26 cellular contexts compared by ENCODE assay signal in the genomic region with DNA sequence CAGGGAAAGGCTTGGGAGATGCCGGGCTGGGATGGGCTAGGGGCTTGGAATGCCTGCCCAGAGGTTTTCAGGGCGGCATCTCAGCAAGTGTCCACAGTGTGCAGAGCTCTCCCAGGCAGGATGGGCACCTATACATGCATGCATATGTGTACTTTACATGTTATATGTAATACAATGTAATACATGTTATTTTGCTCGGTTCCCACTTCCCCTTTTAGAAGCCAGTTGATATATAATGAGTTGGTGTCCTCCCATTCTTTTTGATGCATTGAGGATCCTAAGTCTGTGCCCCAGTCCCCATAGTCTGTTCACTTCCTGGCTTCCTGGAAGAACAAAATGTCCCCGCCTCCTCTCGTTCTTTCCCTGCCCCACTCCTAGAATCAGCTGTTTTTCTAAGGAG. TPM values are rescaled to one million over a fixed set of nuclear protein-coding genes. Genes with fewer than 3 reads are reported as not detected.
DNase-seq lines count a peak whose midpoint lies in the region; ATAC-seq and TF ChIP-seq lines count a peak whose summit lies in the region.
"Had no signal": no experiment of that assay in that cellular context is flagged by ENCODE, and none has a peak within 500 bp of the region (broad histone marks: within the 10 kb centered on the region; RNA-seq: fewer than 3 reads in every experiment).

No MANE protein-coding gene starts in this region.

- TF ChIP-seq CTCF in DND-41 (IDR thresholded peaks at IDR 0.05; ENCODE audit: borderline replicate concordance, extremely low read depth, low read length, poor library complexity, severe bottlenecking) = no peak

- H4K8ac ChIP-seq in mesendoderm (ENCODE audit: low read depth, low read length) = no peak overlapping the region

- H3K18ac ChIP-seq in mesendoderm (ENCODE audit: low read length) = no peak overlapping the region

- H3K23ac ChIP-seq in mesendoderm (ENCODE audit: low read length) = no peak overlapping the region

- peaks cover 0 to 3% (median 2%) of the 10 kb centered on the region in 3 donors for H3K9me3 Mint-ChIP-seq in IgD-negative memory B cell
- H3K9me3 Mint-ChIP-seq: CD4-positive, CD25-positive, alpha-beta regulatory T cell had no signal

- no peak for DNase-seq in DND-41
- no peak for DNase-seq in T-helper 17 cell
- DNase-seq in mesendoderm = no peak
- no peak for DNase-seq in ureter (ENCODE audit: low spot score)
- DNase-seq: activated CD4-positive, alpha-beta T cell treated with anti-CD3 and anti-CD28 coated beads for 1 hour; activated effector memory CD4-positive, alpha-beta T cell treated with anti-CD3 and anti-CD28 coated beads, Interleukin-2, amount 50 U/mL, for 16 hours; CD4-positive, CD25-positive, alpha-beta regulatory T cell; central memory CD4-positive, alpha-beta T cell; hypothalamus; immature natural killer cell; KBM-7; left colon; mammary epithelial cell; MM.1S; NCI-H146; SIG-M5; sigmoid colon; stimulated activated naive CD4-positive, alpha-beta T cell treated with Interleukin-2 at 50 U/mL for 16 hours; testis had no signal

- no peak overlapping the region for H2BK120ac ChIP-seq in mesendoderm (ENCODE audit: low read depth, low read length)

- H3K4me1 ChIP-seq in DND-41 (ENCODE audit: insufficient read depth, low read length) (peaks cover 4% of the 10 kb centered on the region; the same call in 1 of the 2 replicates), mesendoderm (ENCODE audit: control insufficient read depth, low read depth, low read length) (no peaks in the 10 kb centered on the region)
- H3K4me1 ChIP-seq: prostate gland, sigmoid colon, testis, vagina had no signal

- H3K4me3 ChIP-seq in DND-41 (ENCODE audit: low read depth in 1 of 2, low read length in 2 of 2) (no peak overlapping the region), mesendoderm (ENCODE audit: low read length) (no peak overlapping the region)
- H3K4me3 ChIP-seq: prostate gland, sigmoid colon, testis, vagina had no signal

- peak overlapping the region; percentile 42; the same call in 1 of the 2 replicates for H2AFZ ChIP-seq in DND-41 (ENCODE audit: low read depth, low read length)

- H3K27me3 ChIP-seq in DND-41 (ENCODE audit: insufficient read depth, low read length, poor library complexity) = peaks cover 8% of the 10 kb centered on the region
- no peaks in the 10 kb centered on the region for H3K27me3 ChIP-seq in mesendoderm (ENCODE audit: insufficient read depth, low read length, poor library complexity)
- H3K27me3 ChIP-seq: testis, vagina had no signal

- no CpG with 5 or more reads among the region's 5 CpGs for WGBS in mesendoderm (ENCODE audit: extremely low coverage, insufficient coverage, low lambda C conversion rate)

- peak overlapping the region; percentile 17 for H3K4ac ChIP-seq in mesendoderm (ENCODE audit: low read depth, low read length)

- H3K27me3 Mint-ChIP-seq in IgD-negative memory B cell (peaks cover 8% of the 10 kb centered on the region), T-helper 17 cell (peaks cover 52% of the 10 kb centered on the region)

- H3K27ac ChIP-seq in DND-41 (ENCODE audit: low read length) = no peak overlapping the region
- no peak overlapping the region for H3K27ac ChIP-seq in mesendoderm (ENCODE audit: low read depth, low read length)
- H3K27ac ChIP-seq: neutrophil, prostate gland, sigmoid colon, testis, vagina had no signal

- ATAC-seq in DND-41 (ENCODE audit: insufficient read depth, low read depth) (peak; percentile 17; the same call in 1 of the 3 replicates), T-helper 17 cell (no peak), GM21576 (IDR thresholded peaks at IDR 0.05; ENCODE audit: unreplicated experiment) (no peak), HG03097 (IDR thresholded peaks at IDR 0.05; ENCODE audit: low FRiP score, unreplicated experiment) (no peak), HG02970 (IDR thresholded peaks at IDR 0.05; ENCODE audit: low FRiP score, unreplicated experiment) (no peak)
- ATAC-seq: left colon had no signal

- no peaks in the 10 kb centered on the region for H4K20me1 ChIP-seq in DND-41 (ENCODE audit: insufficient read depth, low read length)

- no peak overlapping the region for H3K9ac ChIP-seq in DND-41 (ENCODE audit: low read depth, low read length)
- peak overlapping the region; percentile 8 for H3K9ac ChIP-seq in mesendoderm (ENCODE audit: low read length)

- H3K4me1 Mint-ChIP-seq in IgD-negative memory B cell = peaks cover 13 to 36% (median 31%) of the 10 kb centered on the region in 3 donors
- peaks cover 8% of the 10 kb centered on the region for H3K4me1 Mint-ChIP-seq in T-helper 17 cell
- H3K4me1 Mint-ChIP-seq: immature natural killer cell had no signal

- H3K9me3 ChIP-seq in DND-41 (ENCODE audit: insufficient read depth, low read length, severe bottlenecking) = no peaks in the 10 kb centered on the region
- no peaks in the 10 kb centered on the region for H3K9me3 ChIP-seq in T-helper 17 cell (ENCODE audit: control insufficient read depth, low read length, poor library complexity, severe bottlenecking)
- H3K9me3 ChIP-seq: neutrophil, prostate gland, sigmoid colon, testis, vagina had no signal

- no peaks in the 10 kb centered on the region for H3K79me1 ChIP-seq in mesendoderm (ENCODE audit: low read length)

- H4K5ac ChIP-seq in mesendoderm (ENCODE audit: low read length) = no peak overlapping the region

- H3K36me3 Mint-ChIP-seq in IgD-negative memory B cell (no peaks in the 10 kb centered on the region), T-helper 17 cell (ENCODE audit: low read depth) (peaks cover 8% of the 10 kb centered on the region)
- H3K36me3 Mint-ChIP-seq: CD4-positive, CD25-positive, alpha-beta regulatory T cell; immature natural killer cell had no signal

- peak overlapping the region; percentile 49 to 90 (median 81) for H3K27ac Mint-ChIP-seq in IgD-negative memory B cell
- H3K27ac Mint-ChIP-seq in T-helper 17 cell = peak overlapping the region; percentile 74
- H3K27ac Mint-ChIP-seq: immature natural killer cell had no signal

- H3K79me2 ChIP-seq in DND-41 (ENCODE audit: insufficient read depth, low read length) = no peaks in the 10 kb centered on the region
- H3K79me2 ChIP-seq in mesendoderm (ENCODE audit: control insufficient read depth, insufficient read depth, low read length) = no peaks in the 10 kb centered on the region

- no peak overlapping the region for H2BK15ac ChIP-seq in mesendoderm (replicated peaks; ENCODE audit: low read depth)

- no peaks in the 10 kb centered on the region for H3K36me3 ChIP-seq in DND-41 (ENCODE audit: insufficient read depth, low read length)
- H3K36me3 ChIP-seq in mesendoderm (ENCODE audit: control insufficient read depth, insufficient read depth, low read length) = no peaks in the 10 kb centered on the region
- H3K36me3 ChIP-seq: neutrophil, prostate gland, sigmoid colon, vagina had no signal

- no peak overlapping the region for H2BK5ac ChIP-seq in mesendoderm (ENCODE audit: low read length)

- H3K4me2 ChIP-seq in DND-41 (ENCODE audit: insufficient read depth, low read length) (no peak overlapping the region), mesendoderm (ENCODE audit: low read length) (no peak overlapping the region)

- no peak overlapping the region for H2AK5ac ChIP-seq in mesendoderm (ENCODE audit: low read length)

- peak overlapping the region; percentile 39 for H3K56ac ChIP-seq in mesendoderm (ENCODE audit: low read length)

- H3K4me3 Mint-ChIP-seq in IgD-negative memory B cell (peak overlapping the region in 3 of 4 donors; percentile 1 to 69 (median 64)), T-helper 17 cell (no peak overlapping the region)
- H3K4me3 Mint-ChIP-seq: CD4-positive, CD25-positive, alpha-beta regulatory T cell; immature natural killer cell had no signal

RNA-seq across cellular contexts. Expression of gene EIF3D, which starts 20.1 kb away (rescaled TPM):
- polyA plus RNA-seq in IgD-negative memory B cell = 180 TPM
- total RNA-seq in T-helper 17 cell (100 to 1,000 TPM; 231 to 239 TPM), ureter (169 TPM)
- 169 TPM for polyA plus RNA-seq in mesendoderm (2013, experiment 1 of 2)
- polyA plus RNA-seq in mesendoderm (2013, experiment 2 of 2) = 164 TPM

RNA-seq across cellular contexts. Expression of gene FOXRED2, which starts 42.2 kb away (rescaled TPM):
- 0.35 TPM for polyA plus RNA-seq in IgD-negative memory B cell
- total RNA-seq in T-helper 17 cell (1 to 10 TPM; 1.0 to 1.3 TPM), ureter (15.3 TPM)
- 11.4 TPM for polyA plus RNA-seq in mesendoderm (2013, experiment 1 of 2)
- 11.7 TPM for polyA plus RNA-seq in mesendoderm (2013, experiment 2 of 2)
